In the genomic region with DNA sequence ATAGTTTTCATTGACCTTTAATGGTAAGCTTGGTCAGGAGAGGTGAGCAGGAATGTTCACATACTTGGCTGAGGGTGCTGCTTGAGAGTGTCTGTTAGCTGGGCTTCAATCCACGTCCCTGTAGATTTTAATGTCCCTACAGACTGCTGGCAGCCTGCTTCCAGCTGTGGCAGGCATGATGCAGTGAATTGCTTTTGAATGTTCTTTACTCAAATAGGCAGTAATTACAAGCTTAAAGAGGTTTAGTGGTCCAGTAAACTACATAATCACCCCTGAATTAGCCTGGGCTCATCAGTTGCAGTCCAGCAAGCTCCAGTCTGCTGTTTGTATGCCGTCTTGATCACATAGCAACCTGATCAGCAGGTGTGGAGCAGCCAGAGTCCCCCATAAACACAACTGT, we compare ENCODE assay signal across 1 cellular context.
TF ChIP-seq lines count a peak whose summit lies in the region.

No MANE protein-coding gene starts in this region.

TF ChIP-seq in HEK293, 187 proteins besides CTCF, POLR2A, EP300 and RAD21 (continued from another document and continues in another):
- TF ChIP-seq ZBTB11 (tag by site-specific recombination; conservative IDR thresholded peaks at IDR 0.05; ENCODE audit: low read depth) (no peak), ZNF792 (tag by site-specific recombination; IDR thresholded peaks at IDR 0.05) (no peak), ZNF629 (tag by site-specific recombination; IDR thresholded peaks at IDR 0.05) (no peak), IKZF3 (tag by site-specific recombination; IDR thresholded peaks at IDR 0.05) (peak; percentile 69), ZSCAN23 (tag by site-specific recombination; IDR thresholded peaks at IDR 0.05) (no peak), KLF10 (tag by site-specific recombination; IDR thresholded peaks at IDR 0.05) (no peak), ZNF544 (tag by site-specific recombination; IDR thresholded peaks at IDR 0.05) (no peak), ZNF335 (tag by site-specific recombination; conservative IDR thresholded peaks at IDR 0.05) (no peak), ZNF24 (tag by site-specific recombination; IDR thresholded peaks at IDR 0.05) (no peak), ELK4 (IDR thresholded peaks at IDR 0.05; ENCODE audit: borderline replicate concordance, low read depth, low read length) (no peak), TSHZ1 (tag by site-specific recombination; IDR thresholded peaks at IDR 0.05; ENCODE audit: borderline replicate concordance) (no peak), ZSCAN30 (tag by site-specific recombination; IDR thresholded peaks at IDR 0.05) (peak; percentile 74), GLIS2 (tag by site-specific recombination; IDR thresholded peaks at IDR 0.05) (no peak), ZNF404 (tag by site-specific recombination; IDR thresholded peaks at IDR 0.05) (no peak), ZNF76 (tag by site-specific recombination; IDR thresholded peaks at IDR 0.05; ENCODE audit: borderline replicate concordance, low read depth) (no peak), ZBTB21 (tag by site-specific recombination; IDR thresholded peaks at IDR 0.05) (no peak), PRDM6 (tag by site-specific recombination; IDR thresholded peaks at IDR 0.05) (peak; percentile 88), REPIN1 (tag by site-specific recombination; IDR thresholded peaks at IDR 0.05; ENCODE audit: low read depth) (no peak), ZNF155 (tag by site-specific recombination; IDR thresholded peaks at IDR 0.05) (no peak), ZBTB1 (tag by site-specific recombination; IDR thresholded peaks at IDR 0.05) (no peak), ZNF707 (tag by site-specific recombination; IDR thresholded peaks at IDR 0.05) (no peak), SALL2 (tag by site-specific recombination; IDR thresholded peaks at IDR 0.05; ENCODE audit: borderline replicate concordance) (no peak), ZNF302 (tag by site-specific recombination; IDR thresholded peaks at IDR 0.05; ENCODE audit: low read depth) (no peak), ZNF214 (tag by site-specific recombination; IDR thresholded peaks at IDR 0.05; ENCODE audit: borderline replicate concordance) (no peak), MYNN (tag by site-specific recombination; IDR thresholded peaks at IDR 0.05; ENCODE audit: borderline replicate concordance) (no peak), ZNF423 (tag by site-specific recombination; IDR thresholded peaks at IDR 0.05) (peak; percentile 88), ZNF624 (tag by site-specific recombination; IDR thresholded peaks at IDR 0.05) (no peak), ZNF488 (tag by site-specific recombination; IDR thresholded peaks at IDR 0.05) (no peak), ZNF529 (tag by site-specific recombination; IDR thresholded peaks at IDR 0.05; ENCODE audit: insufficient replicate concordance) (no peak), ZNF639 (tag by site-specific recombination; IDR thresholded peaks at IDR 0.05) (no peak), OVOL3 (tag by site-specific recombination; IDR thresholded peaks at IDR 0.05) (peak; percentile 52; the same call in 1 of the 2 replicates), ZNF121 (tag by site-specific recombination; IDR thresholded peaks at IDR 0.05) (0 out of 2 replicates have a peak, but pooled peaks have one; percentile 7), HOXC10 (CRISPR knock-in tag; IDR thresholded peaks at IDR 0.05) (no peak), ZNF513 (tag by site-specific recombination; IDR thresholded peaks at IDR 0.05) (no peak), KLF8 (tag by site-specific recombination; IDR thresholded peaks at IDR 0.05) (no peak), ZNF530 (tag by site-specific recombination; IDR thresholded peaks at IDR 0.05; ENCODE audit: low read depth) (no peak), PRDM10 (tag by site-specific recombination; IDR thresholded peaks at IDR 0.05) (no peak), ZNF776 (tag by site-specific recombination; IDR thresholded peaks at IDR 0.05; ENCODE audit: borderline replicate concordance) (no peak)
- TF ChIP-seq, protein P1, sequence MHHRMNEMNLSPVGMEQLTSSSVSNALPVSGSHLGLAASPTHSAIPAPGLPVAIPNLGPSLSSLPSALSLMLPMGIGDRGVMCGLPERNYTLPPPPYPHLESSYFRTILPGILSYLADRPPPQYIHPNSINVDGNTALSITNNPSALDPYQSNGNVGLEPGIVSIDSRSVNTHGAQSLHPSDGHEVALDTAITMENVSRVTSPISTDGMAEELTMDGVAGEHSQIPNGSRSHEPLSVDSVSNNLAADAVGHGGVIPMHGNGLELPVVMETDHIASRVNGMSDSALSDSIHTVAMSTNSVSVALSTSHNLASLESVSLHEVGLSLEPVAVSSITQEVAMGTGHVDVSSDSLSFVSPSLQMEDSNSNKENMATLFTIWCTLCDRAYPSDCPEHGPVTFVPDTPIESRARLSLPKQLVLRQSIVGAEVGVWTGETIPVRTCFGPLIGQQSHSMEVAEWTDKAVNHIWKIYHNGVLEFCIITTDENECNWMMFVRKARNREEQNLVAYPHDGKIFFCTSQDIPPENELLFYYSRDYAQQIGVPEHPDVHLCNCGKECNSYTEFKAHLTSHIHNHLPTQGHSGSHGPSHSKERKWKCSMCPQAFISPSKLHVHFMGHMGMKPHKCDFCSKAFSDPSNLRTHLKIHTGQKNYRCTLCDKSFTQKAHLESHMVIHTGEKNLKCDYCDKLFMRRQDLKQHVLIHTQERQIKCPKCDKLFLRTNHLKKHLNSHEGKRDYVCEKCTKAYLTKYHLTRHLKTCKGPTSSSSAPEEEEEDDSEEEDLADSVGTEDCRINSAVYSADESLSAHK (tag by site-specific recombination; IDR thresholded peaks at IDR 0.05) = peak; percentile 79
